Comparison of ENCODE assay signal across 8 cellular contexts in the genomic region with DNA sequence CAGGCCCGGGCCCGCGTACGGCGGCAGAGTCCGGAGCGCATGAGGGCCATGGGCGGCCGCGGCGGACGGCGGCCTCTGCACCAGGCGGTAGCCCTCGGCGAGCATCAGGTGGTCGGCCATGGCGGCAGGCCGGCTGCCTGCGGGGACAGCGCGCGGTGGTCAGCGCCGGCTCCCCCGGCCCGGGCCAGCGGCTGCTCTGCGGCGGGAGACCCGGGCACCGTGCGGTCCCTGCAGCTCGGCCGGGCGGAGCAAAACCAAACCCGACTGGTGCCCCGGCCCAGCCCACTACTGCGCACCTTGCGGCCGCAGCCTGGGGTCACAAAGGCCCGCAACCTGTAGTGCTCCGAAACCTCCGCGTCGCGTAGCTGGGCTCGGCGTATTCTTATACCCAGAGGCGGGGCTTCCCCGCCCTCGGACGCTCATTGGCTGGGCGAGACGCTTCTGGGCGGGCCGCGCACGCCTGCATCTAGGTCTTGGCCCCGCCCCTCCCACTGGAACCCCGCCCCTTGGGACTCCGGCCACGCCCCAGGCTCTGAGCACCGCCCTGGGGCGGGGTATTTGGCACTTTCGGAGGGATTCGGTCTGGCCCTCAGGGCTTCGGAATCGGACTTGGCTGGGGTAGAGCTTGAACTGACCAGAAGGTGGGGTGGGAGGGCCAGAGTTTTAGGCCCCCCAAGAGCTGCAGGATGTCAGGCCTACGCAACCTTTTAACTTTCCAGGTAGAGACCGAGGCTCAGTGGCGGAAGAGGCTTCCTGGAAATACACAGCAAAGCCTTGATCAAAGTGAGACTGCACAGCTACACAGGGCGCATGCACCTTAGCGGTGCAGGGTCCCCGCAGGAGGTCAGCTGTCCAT. TPM values are rescaled to one million over a fixed set of nuclear protein-coding genes. Genes with fewer than 3 reads are reported as not detected.
A peak's percentile ranks its signal among the peaks of the same experiment; 100 is the strongest.
DNase-seq lines count a peak whose midpoint lies in the region; ATAC-seq and TF ChIP-seq lines count a peak whose summit lies in the region.

A gene with protein sequence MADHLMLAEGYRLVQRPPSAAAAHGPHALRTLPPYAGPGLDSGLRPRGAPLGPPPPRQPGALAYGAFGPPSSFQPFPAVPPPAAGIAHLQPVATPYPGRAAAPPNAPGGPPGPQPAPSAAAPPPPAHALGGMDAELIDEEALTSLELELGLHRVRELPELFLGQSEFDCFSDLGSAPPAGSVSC (minus strand): TSS at position 356 of the 856 bp plus-strand sequence. CDS start 236 bp downstream, at position 120.

- peak; percentile 89 for ATAC-seq in HG02642 (IDR thresholded peaks at IDR 0.05; ENCODE audit: poor library complexity, unreplicated experiment)

- H3K9me3 ChIP-seq in right atrium auricular region (no peaks in the 10 kb centered on the region), vagina (no peaks in the 10 kb centered on the region)

- H3K27ac ChIP-seq in right atrium auricular region: peak within 1 kb of the TSS; percentile 85 to 91
- peak within 1 kb of the TSS; percentile 78 for H3K27ac ChIP-seq in vagina

- H3K27me3 ChIP-seq in right atrium auricular region: no peaks in the 10 kb centered on the region
- no peaks in the 10 kb centered on the region for H3K27me3 ChIP-seq in vagina

- H3K4me1 ChIP-seq in right atrium auricular region (peaks cover 0 to 41% of the 10 kb centered on the region in 2 donors), vagina (peaks cover 22% of the 10 kb centered on the region)

- peak within 1 kb of the TSS; percentile 95 for H3K27ac Mint-ChIP-seq in T-helper 1 cell treated with Interleukin-12 subunit alpha and Interleukin-12 subunit beta and Interleukin-4 antibody, amounts not matched to agents 30 μg/mL and 1 μg/mL, for 36 hours

- DNase-seq in GM12865 (ENCODE audit: low read depth): peak; percentile 94
- DNase-seq in NCI-H128 (lab: John Stamatoyannopoulos, UW; ENCODE audit: unreplicated experiment): peak; percentile 93
- peak; percentile 21 to 97 (median 86) for DNase-seq in anterior cingulate cortex (lab: John Stamatoyannopoulos, UW)
- DNase-seq in right atrium auricular region (ENCODE audit: low spot score): peak; percentile 94
- DNase-seq in pulmonary artery endothelial cell (ENCODE audit: low read depth, low spot score): peak; percentile 64
- peak in 1 of 2 donors; percentile 96 for DNase-seq in vagina (ENCODE audit: extremely low spot score in 2 of 2)

- no peaks in the 10 kb centered on the region for H3K9me3 Mint-ChIP-seq in T-helper 1 cell treated with Interleukin-12 subunit alpha and Interleukin-12 subunit beta and Interleukin-4 antibody, amounts not matched to agents 30 μg/mL and 1 μg/mL, for 36 hours

- H3K27me3 Mint-ChIP-seq in T-helper 1 cell treated with Interleukin-12 subunit alpha and Interleukin-12 subunit beta and Interleukin-4 antibody, amounts not matched to agents 30 μg/mL and 1 μg/mL, for 36 hours (ENCODE audit: low read depth): peaks cover 27% of the 10 kb centered on the region

- H3K36me3 ChIP-seq in right atrium auricular region (no peaks in the 10 kb centered on the region), vagina (no peaks in the 10 kb centered on the region)

- intact Hi-C loops in vagina (cut with DNase I): loop anchor here (5.0 kb wide), 1 partner anchor 85 kb away; no protein-coding TSS in a partner anchor

- H3K4me3 ChIP-seq in GM12865 (ENCODE audit: low read depth, low read length) (peak within 1 kb of the TSS; percentile 48), right atrium auricular region (peak within 1 kb of the TSS; percentile 58 to 81), vagina (peak within 1 kb of the TSS; percentile 71 to 97)

- peak; percentile 85 to 86 for TF ChIP-seq POLR2A in vagina (IDR thresholded peaks at IDR 0.05)

- H3K4me3 Mint-ChIP-seq in T-helper 1 cell treated with Interleukin-12 subunit alpha and Interleukin-12 subunit beta and Interleukin-4 antibody, amounts not matched to agents 30 μg/mL and 1 μg/mL, for 36 hours: peak within 1 kb of the TSS; percentile 86

- peaks cover 15% of the 10 kb centered on the region for H3K4me1 Mint-ChIP-seq in T-helper 1 cell treated with Interleukin-12 subunit alpha and Interleukin-12 subunit beta and Interleukin-4 antibody, amounts not matched to agents 30 μg/mL and 1 μg/mL, for 36 hours (ENCODE audit: low read depth)

- peaks cover 2% of the 10 kb centered on the region for H3K36me3 Mint-ChIP-seq in T-helper 1 cell treated with Interleukin-12 subunit alpha and Interleukin-12 subunit beta and Interleukin-4 antibody, amounts not matched to agents 30 μg/mL and 1 μg/mL, for 36 hours (ENCODE audit: low read depth)

- TF ChIP-seq CTCF in GM12865 (IDR thresholded peaks at IDR 0.05; ENCODE audit: insufficient read depth, low read depth, low read length, missing control alignments): no peak
- TF ChIP-seq CTCF in right atrium auricular region (IDR thresholded peaks at IDR 0.05): peak in 1 of 2 donors; percentile 33
- no peak for TF ChIP-seq CTCF in vagina (IDR thresholded peaks at IDR 0.05)

RNA-seq across cellular contexts. Expression of the gene that starts here (rescaled TPM):
- 10 to 100 TPM; 18.8 to 32.7 TPM for total RNA-seq in right atrium auricular region
- 4.2 and 6.5 TPM in 2 replicates for total RNA-seq in pulmonary artery endothelial cell
- total RNA-seq in vagina: 16.5 TPM
